1 cellular context compared by ENCODE assay signal in the genomic region with DNA sequence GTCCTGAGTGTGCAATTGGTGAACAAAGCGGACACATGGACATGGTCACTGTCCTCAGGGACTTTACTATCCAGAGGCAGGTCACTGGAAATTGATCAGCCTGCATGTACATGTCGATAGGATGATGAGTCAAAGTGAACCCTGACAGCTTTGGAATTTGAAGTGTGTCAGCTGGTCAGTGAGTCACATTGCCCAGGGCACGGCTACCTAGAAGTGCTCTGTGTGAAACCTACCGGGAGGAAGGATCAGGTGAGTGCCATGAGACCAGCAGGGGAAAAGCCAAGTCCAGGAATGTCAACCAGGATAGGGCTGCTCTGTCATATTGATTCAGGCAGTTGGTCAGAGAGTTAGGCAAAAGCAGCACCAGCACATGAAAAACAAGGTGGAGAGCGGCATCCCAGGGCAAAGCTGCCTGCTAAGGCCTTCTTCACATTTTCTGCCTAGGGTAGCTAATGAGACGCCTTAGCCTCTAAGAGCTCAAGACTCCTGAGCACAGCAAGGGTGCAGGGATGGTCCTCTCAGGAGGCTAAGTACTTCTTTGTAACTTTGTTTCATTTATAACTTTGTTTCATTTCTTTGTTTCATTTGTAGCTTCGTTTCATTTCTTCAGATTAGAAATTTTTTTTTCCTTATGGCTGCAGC.
TF ChIP-seq lines count a peak whose summit lies in the region.

No MANE protein-coding gene starts in this region.

TF ChIP-seq in IMR-90, 13 proteins besides CTCF, POLR2A, EP300 and RAD21:
- TF ChIP-seq, protein P1, sequence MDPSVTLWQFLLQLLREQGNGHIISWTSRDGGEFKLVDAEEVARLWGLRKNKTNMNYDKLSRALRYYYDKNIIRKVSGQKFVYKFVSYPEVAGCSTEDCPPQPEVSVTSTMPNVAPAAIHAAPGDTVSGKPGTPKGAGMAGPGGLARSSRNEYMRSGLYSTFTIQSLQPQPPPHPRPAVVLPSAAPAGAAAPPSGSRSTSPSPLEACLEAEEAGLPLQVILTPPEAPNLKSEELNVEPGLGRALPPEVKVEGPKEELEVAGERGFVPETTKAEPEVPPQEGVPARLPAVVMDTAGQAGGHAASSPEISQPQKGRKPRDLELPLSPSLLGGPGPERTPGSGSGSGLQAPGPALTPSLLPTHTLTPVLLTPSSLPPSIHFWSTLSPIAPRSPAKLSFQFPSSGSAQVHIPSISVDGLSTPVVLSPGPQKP (IDR thresholded peaks at IDR 0.05; ENCODE audit: borderline replicate concordance, low read depth, low read length): no peak
- no peak for TF ChIP-seq MXI1 (IDR thresholded peaks at IDR 0.05; ENCODE audit: borderline replicate concordance, low read depth, low read length)
- TF ChIP-seq, protein P2, sequence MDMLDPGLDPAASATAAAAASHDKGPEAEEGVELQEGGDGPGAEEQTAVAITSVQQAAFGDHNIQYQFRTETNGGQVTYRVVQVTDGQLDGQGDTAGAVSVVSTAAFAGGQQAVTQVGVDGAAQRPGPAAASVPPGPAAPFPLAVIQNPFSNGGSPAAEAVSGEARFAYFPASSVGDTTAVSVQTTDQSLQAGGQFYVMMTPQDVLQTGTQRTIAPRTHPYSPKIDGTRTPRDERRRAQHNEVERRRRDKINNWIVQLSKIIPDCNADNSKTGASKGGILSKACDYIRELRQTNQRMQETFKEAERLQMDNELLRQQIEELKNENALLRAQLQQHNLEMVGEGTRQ (IDR thresholded peaks at IDR 0.05; ENCODE audit: low read depth, low read length): no peak
- TF ChIP-seq CHD1 (IDR thresholded peaks at IDR 0.05; ENCODE audit: low read depth, low read length): no peak
- no peak for TF ChIP-seq NFE2L2 (IDR thresholded peaks at IDR 0.05; ENCODE audit: low read depth, low read length)
- no peak for TF ChIP-seq MAZ (IDR thresholded peaks at IDR 0.05; ENCODE audit: borderline replicate concordance, low read depth, low read length)
- no peak for TF ChIP-seq MAFK (IDR thresholded peaks at IDR 0.05; ENCODE audit: low read depth, low read length)
- TF ChIP-seq RCOR1 (IDR thresholded peaks at IDR 0.05; ENCODE audit: insufficient replicate concordance, low read length): no peak
- TF ChIP-seq SMC3 (IDR thresholded peaks at IDR 0.05; ENCODE audit: low read depth, low read length): no peak
- TF ChIP-seq RFX5 (IDR thresholded peaks at IDR 0.05; ENCODE audit: low read depth, low read length): no peak
- TF ChIP-seq BHLHE40 (IDR thresholded peaks at IDR 0.05; ENCODE audit: low read depth, low read length): no peak
- no peak for TF ChIP-seq FOS (IDR thresholded peaks at IDR 0.05; ENCODE audit: low read depth, low read length)
- no peak for TF ChIP-seq CEBPB (IDR thresholded peaks at IDR 0.05; ENCODE audit: low read depth, low read length)
